In genomic region chr3:23913873-23914743, GRCh38 we compare ENCODE assay signal across 18 cellular contexts. TPM values are rescaled to one million over a fixed set of nuclear protein-coding genes. Genes with fewer than 3 reads are reported as not detected.
DNase-seq lines count a peak whose midpoint lies in the region; ATAC-seq and TF ChIP-seq lines count a peak whose summit lies in the region.
"Had no signal": no experiment of that assay in that cellular context is flagged by ENCODE, and none has a peak within 500 bp of the region (broad histone marks: within the 10 kb centered on the region; RNA-seq: fewer than 3 reads in every experiment).

No MANE protein-coding gene starts in this region.

- no peaks in the 10 kb centered on the region for H4K20me1 ChIP-seq in neural cell (ENCODE audit: insufficient read depth)

- peaks cover 7% of the 10 kb centered on the region for H3K4me1 ChIP-seq in HEK293 (ENCODE audit: control insufficient read depth, insufficient read depth, low read length)

- peak; percentile 13 for DNase-seq in GM10248 (ENCODE audit: extremely low spot score)
- DNase-seq in WTC11 (ENCODE audit: low spot score), result no peak
- no peak for DNase-seq in brain microvascular endothelial cell
- DNase-seq in amniotic stem cell (lab: John Stamatoyannopoulos, UW), result no peak
- DNase-seq in ureter (ENCODE audit: low spot score), result no peak
- DNase-seq in LoVo (ENCODE audit: low spot score), result no peak
- DNase-seq: activated CD8-positive, alpha-beta memory T cell treated with anti-CD3 and anti-CD28 coated beads, Interleukin-2, amount 50 U/mL, for 4 hours; activated naive CD4-positive, alpha-beta T cell; dorsolateral prefrontal cortex; GOT3; NCI-H2171; pancreas; Right ventricle myocardium superior; stimulated activated naive CD8-positive, alpha-beta T cell treated with anti-CD3 and anti-CD28 coated beads, Interleukin-15, Interleukin-2, amounts not matched to agents 100 U/mL and 50 U/mL, for 24 hours; uterus had no signal

- H3K9ac ChIP-seq in neural cell (ENCODE audit: low read length), result no peak overlapping the region

- peaks cover 6% of the 10 kb centered on the region; the same call in 1 of the 2 replicates for H3K27me3 Mint-ChIP-seq in WTC11 (ENCODE audit: low read depth)

- peaks cover 19 to 38% of the 10 kb centered on the region in 2 experiments; a peak in 2 of 3 replicates for H3K36me3 ChIP-seq in HEK293 (ENCODE audit: control insufficient read depth in 2 of 2, insufficient read depth in 1 of 2, low read length in 2 of 2)
- H3K36me3 ChIP-seq in neural cell (ENCODE audit: insufficient read depth, low read length), result peaks cover 6% of the 10 kb centered on the region
- H3K36me3 ChIP-seq in brain microvascular endothelial cell (replicated peaks), result peaks cover 21% of the 10 kb centered on the region
- H3K36me3 ChIP-seq: uterus had no signal

- in situ Hi-C loops in brain microvascular endothelial cell (cut with HindIII; ENCODE audit: low pct_ligation_motif_present, low sequenced_read_pairs), result no loop called here

- no peaks in the 10 kb centered on the region for H3K9me3 ChIP-seq in HEK293 (ENCODE audit: control insufficient read depth, insufficient read depth, low read depth, low read length)
- H3K9me3 ChIP-seq in neural cell (ENCODE audit: low read length), result no peaks in the 10 kb centered on the region
- H3K9me3 ChIP-seq: pancreas, uterus had no signal

- H3K27ac ChIP-seq in HEK293 (ENCODE audit: extremely low read depth, low read depth, low read length) (no peak overlapping the region), neural cell (ENCODE audit: low read length) (no peak overlapping the region), brain microvascular endothelial cell (no peak overlapping the region)
- H3K27ac ChIP-seq: pancreas, uterus had no signal

- H3K27me3 ChIP-seq in neural cell (ENCODE audit: insufficient read depth, low read depth, low read length) (no peaks in the 10 kb centered on the region), brain microvascular endothelial cell (replicated peaks) (no peaks in the 10 kb centered on the region)
- H3K27me3 ChIP-seq: dorsolateral prefrontal cortex, pancreas, uterus had no signal

- H2AFZ ChIP-seq in neural cell (ENCODE audit: low read depth, low read length), result no peak overlapping the region

- no peak overlapping the region for H3K4me3 Mint-ChIP-seq in WTC11
- H3K4me3 Mint-ChIP-seq: T-helper 2 cell treated with Interferon-gamma antibody and Interleukin-4, amounts not matched to agents 5 μg/mL and 100 μg/mL, for 36 hours had no signal

- CTCF ChIA-PET in GM10248 (lab: Yijun Ruan, JAX) (interaction anchor here (0.9 to 1.5 kb wide), 3 partner anchors 52 to 68 kb away, joined by 3 read pairs; no protein-coding TSS in a partner anchor), HEK293 (lab: Yijun Ruan, JAX) (no interaction called here), WTC11 (lab: Charles Lee) (no interaction called here)

- no peaks in the 10 kb centered on the region for H3K9me3 Mint-ChIP-seq in WTC11
- H3K9me3 Mint-ChIP-seq: T-helper 2 cell treated with Interferon-gamma antibody and Interleukin-4, amounts not matched to agents 5 μg/mL and 100 μg/mL, for 36 hours had no signal

- ATAC-seq in WTC11, result no peak
- ATAC-seq: pancreas; stimulated activated naive CD8-positive, alpha-beta T cell treated with anti-CD3 and anti-CD28 coated beads, Interleukin-15, Interleukin-2, amounts not matched to agents 100 U/mL and 50 U/mL, for 24 hours had no signal

- TF ChIP-seq CTCF in GM10248 (IDR thresholded peaks at IDR 0.05; ENCODE audit: control extremely low read depth, extremely low read depth, low read depth, missing control alignments) (no peak), HEK293 (tag by site-specific recombination; IDR thresholded peaks at IDR 0.05) (no peak), WTC11 (IDR thresholded peaks at IDR 0.05) (no peak), neural cell (IDR thresholded peaks at IDR 0.05; ENCODE audit: poor library complexity, severe bottlenecking) (no peak), brain microvascular endothelial cell (IDR thresholded peaks at IDR 0.05; ENCODE audit: low read depth, low read length, missing control alignments) (no peak)

- no peak for TF ChIP-seq RAD21 in neural cell (conservative IDR thresholded peaks at IDR 0.05)

- H3K4me2 ChIP-seq in neural cell (ENCODE audit: low read length), result peak overlapping the region; percentile 98

- H3K36me3 Mint-ChIP-seq in WTC11, result peaks cover 31% of the 10 kb centered on the region

- peaks cover 5% of the 10 kb centered on the region for H3F3A ChIP-seq in neural cell (ENCODE audit: insufficient read depth, low read length, poor library complexity, severe bottlenecking)

- no peak for TF ChIP-seq EP300 in neural cell (conservative IDR thresholded peaks at IDR 0.05; ENCODE audit: poor library complexity, severe bottlenecking)

- H3K27ac Mint-ChIP-seq in WTC11, result no peak overlapping the region
- H3K27ac Mint-ChIP-seq: T-helper 2 cell treated with Interferon-gamma antibody and Interleukin-4, amounts not matched to agents 5 μg/mL and 100 μg/mL, for 36 hours had no signal

- no peaks in the 10 kb centered on the region for H3K9me2 ChIP-seq in neural cell (ENCODE audit: insufficient read depth, low read length)

- H3K4me3 ChIP-seq in HEK293 (ENCODE audit: low read depth, low read length) (no peak overlapping the region), neural cell (ENCODE audit: low read length) (peak overlapping the region; percentile 89), brain microvascular endothelial cell (ENCODE audit: low read depth, low read length) (no peak overlapping the region)
- H3K4me3 ChIP-seq: pancreas, uterus had no signal

- POLR2A ChIA-PET in GM10248 (lab: Yijun Ruan, JAX) (no interaction called here), HEK293 (lab: Yijun Ruan, JAX) (no interaction called here), WTC11 (lab: Charles Lee) (interaction anchor here (0.6 to 0.7 kb wide), 2 partner anchors 31 to 48 kb away, joined by 4 read pairs; no protein-coding TSS in a partner anchor)

- H3K4me1 Mint-ChIP-seq in WTC11, result peaks cover 34% of the 10 kb centered on the region

- H3K79me2 ChIP-seq in neural cell (replicated peaks; ENCODE audit: insufficient read depth, low read length), result peaks cover 47% of the 10 kb centered on the region

TF ChIP-seq in HEK293, 187 proteins besides CTCF, POLR2A, EP300 and RAD21 (continues in another document):
- TF ChIP-seq ZNF223 (tag by site-specific recombination; IDR thresholded peaks at IDR 0.05) (no peak), ZNF664 (tag by site-specific recombination; IDR thresholded peaks at IDR 0.05) (peak; percentile 72), ZNF121 (tag by site-specific recombination; IDR thresholded peaks at IDR 0.05) (no peak), OSR2 (tag by site-specific recombination; IDR thresholded peaks at IDR 0.05) (peak; percentile 52), ZSCAN23 (tag by site-specific recombination; IDR thresholded peaks at IDR 0.05) (no peak)
- TF ChIP-seq, protein P1, sequence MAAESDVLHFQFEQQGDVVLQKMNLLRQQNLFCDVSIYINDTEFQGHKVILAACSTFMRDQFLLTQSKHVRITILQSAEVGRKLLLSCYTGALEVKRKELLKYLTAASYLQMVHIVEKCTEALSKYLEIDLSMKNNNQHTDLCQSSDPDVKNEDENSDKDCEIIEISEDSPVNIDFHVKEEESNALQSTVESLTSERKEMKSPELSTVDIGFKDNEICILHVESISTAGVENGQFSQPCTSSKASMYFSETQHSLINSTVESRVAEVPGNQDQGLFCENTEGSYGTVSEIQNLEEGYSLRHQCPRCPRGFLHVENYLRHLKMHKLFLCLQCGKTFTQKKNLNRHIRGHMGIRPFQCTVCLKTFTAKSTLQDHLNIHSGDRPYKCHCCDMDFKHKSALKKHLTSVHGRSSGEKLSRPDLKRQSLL (tag by site-specific recombination; IDR thresholded peaks at IDR 0.05), result no peak

TF ChIP-seq in neural cell, 6 proteins besides CTCF, POLR2A, EP300 and RAD21:
- TF ChIP-seq EZH2 (IDR thresholded peaks at IDR 0.05; ENCODE audit: borderline replicate concordance, insufficient read depth, low read length, poor library complexity, severe bottlenecking), result no peak
TF ChIP-seq in neural cell: peak in this region for 0.

RNA-seq across cellular contexts. Expression of gene NKIRAS1, which starts 2.7 kb away (rescaled TPM):
- total RNA-seq in WTC11 (2021) (6.6 to 7.3 TPM (median 6.8 TPM) in 3 replicates), ureter (4.9 TPM)
- 38.1 and 42.1 TPM in 2 replicates for polyA plus RNA-seq in neural cell
- 44.1 and 47.9 TPM in 2 replicates for polyA minus RNA-seq in neural cell

RNA-seq across cellular contexts. Expression of gene RPL15, which starts 2.8 kb away (rescaled TPM):
- total RNA-seq in WTC11 (2021), result 2,428 to 2,870 TPM (median 2,865 TPM) in 3 replicates
- 3,247 and 3,701 TPM in 2 replicates for polyA plus RNA-seq in neural cell
- 2,507 and 2,597 TPM in 2 replicates for polyA minus RNA-seq in neural cell
- total RNA-seq in ureter, result 1,981 TPM

RNA-seq across cellular contexts. Expression of gene NR1D2, which starts 31.0 kb away (rescaled TPM):
- 17.0 to 18.8 TPM (median 18.4 TPM) in 3 replicates for total RNA-seq in WTC11 (2021)
- polyA plus RNA-seq in neural cell, result 12.9 and 13.4 TPM in 2 replicates
- 27.8 and 34.7 TPM in 2 replicates for polyA minus RNA-seq in neural cell
- 41.4 TPM for total RNA-seq in ureter
